Comparison of ENCODE assay signal across 15 cellular contexts in genomic region chr12:69999561-69999960, GRCh38.
DNase-seq lines count a peak whose midpoint lies in the region; ATAC-seq lines count a peak whose summit lies in the region.
"Had no signal": no experiment of that assay in that cellular context is flagged by ENCODE, and none has a peak within 500 bp of the region (broad histone marks: within the 10 kb centered on the region; RNA-seq: fewer than 3 reads in every experiment).

No MANE protein-coding gene starts in this region.

- peak; percentile 28 for ATAC-seq in stimulated activated effector memory CD8-positive, alpha-beta T cell treated with anti-CD3 and anti-CD28 coated beads, Interleukin-12 subunit alpha, Interleukin-12 subunit beta, amount 100 ng/mL, for 72 hours
- ATAC-seq: GM23338 had no signal

- H3K27ac Mint-ChIP-seq in stimulated activated effector memory CD8-positive, alpha-beta T cell treated with anti-CD3 and anti-CD28 coated beads, Interleukin-12 subunit alpha, Interleukin-12 subunit beta, amount 100 ng/mL, for 72 hours = no peak overlapping the region
- H3K27ac Mint-ChIP-seq: GM23338, HFFc6 had no signal

- H3K4me1 Mint-ChIP-seq in stimulated activated effector memory CD8-positive, alpha-beta T cell treated with anti-CD3 and anti-CD28 coated beads, Interleukin-12 subunit alpha, Interleukin-12 subunit beta, amount 100 ng/mL, for 72 hours = no peaks in the 10 kb centered on the region

- H3K36me3 Mint-ChIP-seq in stimulated activated effector memory CD8-positive, alpha-beta T cell treated with anti-CD3 and anti-CD28 coated beads, Interleukin-12 subunit alpha, Interleukin-12 subunit beta, amount 100 ng/mL, for 72 hours = no peaks in the 10 kb centered on the region

- in situ Hi-C loops in SK-MEL-5 (cut with HindIII; ENCODE audit: low pct_unique_long_range_greater_than_20kb, low sequenced_read_pairs) = no loop called here

- no peak overlapping the region for H3K4me3 Mint-ChIP-seq in stimulated activated effector memory CD8-positive, alpha-beta T cell treated with anti-CD3 and anti-CD28 coated beads, Interleukin-12 subunit alpha, Interleukin-12 subunit beta, amount 100 ng/mL, for 72 hours
- H3K4me3 Mint-ChIP-seq: GM23338, HFFc6 had no signal

- H3K9me3 Mint-ChIP-seq in stimulated activated effector memory CD8-positive, alpha-beta T cell treated with anti-CD3 and anti-CD28 coated beads, Interleukin-12 subunit alpha, Interleukin-12 subunit beta, amount 100 ng/mL, for 72 hours = no peaks in the 10 kb centered on the region
- H3K9me3 Mint-ChIP-seq: GM23338, HFFc6 had no signal

- peak; percentile 47 for DNase-seq in NCI-H2227 treated with DMSO at 0.1 percent for 48 hours (lab: John Stamatoyannopoulos, UW)
- no peak for DNase-seq in NCI-H2227 (lab: John Stamatoyannopoulos, UW; ENCODE audit: unreplicated experiment)
- DNase-seq in HT-29 (ENCODE audit: low spot score) = peak; percentile 17
- peak; percentile 14 for DNase-seq in SK-MEL-5 (ENCODE audit: low read depth, low spot score)
- DNase-seq in stimulated activated effector memory CD8-positive, alpha-beta T cell treated with anti-CD3 and anti-CD28 coated beads, Interleukin-12 subunit alpha, Interleukin-12 subunit beta, amount 100 ng/mL, for 72 hours (ENCODE audit: low spot score in 2 of 2) = no peak
- DNase-seq in NCI-H82 treated with DMSO at 0.1 percent for 48 hours (lab: John Stamatoyannopoulos, UW; ENCODE audit: unreplicated experiment) = no peak
- no peak for DNase-seq in foreskin melanocyte
- DNase-seq: DMS79 treated with DMSO at 0.1 percent for 48 hours, GDM1, HFFc6, KBM-7, MG63, NCI-H2029 treated with DMSO at 0.1 percent for 48 hours, NCI-H226 had no signal

Comparison
In these comparisons a context has a peak if more than half of its experiments do, and no peak if none do; other contexts are left out.
1. DNase-seq: peak in NCI-H2227 treated with DMSO at 0.1 percent for 48 hours (single experiment), HT-29 (single experiment) and SK-MEL-5 (single experiment); none in NCI-H2227 (single experiment), stimulated activated effector memory CD8-positive, alpha-beta T cell treated with anti-CD3 and anti-CD28 coated beads, Interleukin-12 subunit alpha, Interleukin-12 subunit beta, amount 100 ng/mL, for 72 hours (0 of 2), NCI-H82 treated with DMSO at 0.1 percent for 48 hours (single experiment) and foreskin melanocyte (single experiment).